2 cellular contexts compared by ENCODE assay signal in genomic region chr9:21210782-21211181, GRCh38. TPM values are rescaled to one million over a fixed set of nuclear protein-coding genes. Genes with fewer than 3 reads are reported as not detected.
"Had no signal": no experiment of that assay in that cellular context is flagged by ENCODE, and none has a peak within 500 bp of the region (broad histone marks: within the 10 kb centered on the region; RNA-seq: fewer than 3 reads in every experiment).

No MANE protein-coding gene starts in this region.

RNA-seq across cellular contexts. Expression of gene IFNA10, which starts 3.8 kb away (rescaled TPM):
- total RNA-seq: G401, GM12878 had no signal

RNA-seq across cellular contexts. Expression of gene IFNA16, which starts 6.3 kb away (rescaled TPM):
- total RNA-seq: G401, GM12878 had no signal

RNA-seq across cellular contexts. Expression of gene IFNA7, which starts 8.8 kb away (rescaled TPM):
- total RNA-seq: G401, GM12878 had no signal

RNA-seq across cellular contexts. Expression of gene IFNA17, which starts 17.2 kb away (rescaled TPM):
- total RNA-seq: G401, GM12878 had no signal

RNA-seq across cellular contexts. Expression of gene IFNA4, which starts 23.4 kb away (rescaled TPM):
- total RNA-seq: G401, GM12878 had no signal
